ENCODE assay signal across 8 cellular contexts in genomic region chr1:6205849-6206845, GRCh38. TPM values are rescaled to one million over a fixed set of nuclear protein-coding genes. Genes with fewer than 3 reads are reported as not detected.
DNase-seq lines count a peak whose midpoint lies in the region; ATAC-seq and TF ChIP-seq lines count a peak whose summit lies in the region.

RNF207 (plus strand) TSS chr1:6206119; CDS start chr1:6206536, 417 bp downstream.

- H3K36me3 ChIP-seq in BLaER1 = no peaks in the 10 kb centered on the region
- no peaks in the 10 kb centered on the region for H3K36me3 ChIP-seq in muscle layer of duodenum (ENCODE audit: control insufficient read depth in 1 of 2, insufficient read depth in 2 of 2, low read length in 2 of 2)

- H3K27me3 Mint-ChIP-seq in IgD-negative memory B cell (peaks cover 25% of the 10 kb centered on the region), endothelial cell (ENCODE audit: unreplicated experiment) (peaks cover 6% of the 10 kb centered on the region)
- peaks cover 17% of the 10 kb centered on the region for H3K27me3 Mint-ChIP-seq in activated CD8-positive, alpha-beta T cell treated with anti-CD3 and anti-CD28 coated beads, Interleukin-2, amount 10 ng/mL, durations not matched to agents 7 days and 5 days (ENCODE audit: low read depth)
- peaks cover 51% of the 10 kb centered on the region for H3K27me3 Mint-ChIP-seq in stimulated activated naive CD8-positive, alpha-beta T cell treated with anti-CD3 and anti-CD28 coated beads, Interleukin-15, amount 100 ng/mL, for 72 hours

- ATAC-seq in GM19351 (IDR thresholded peaks at IDR 0.05; ENCODE audit: unreplicated experiment) = peak; percentile 45
- ATAC-seq in activated CD8-positive, alpha-beta T cell treated with anti-CD3 and anti-CD28 coated beads, Interleukin-2, amount 10 ng/mL, durations not matched to agents 7 days and 5 days = peak; percentile 65
- ATAC-seq in stimulated activated naive CD8-positive, alpha-beta T cell treated with anti-CD3 and anti-CD28 coated beads, Interleukin-15, amount 100 ng/mL, for 72 hours = peak; percentile 84

- H3K9me3 Mint-ChIP-seq in IgD-negative memory B cell = no peaks in the 10 kb centered on the region
- H3K9me3 Mint-ChIP-seq in activated CD8-positive, alpha-beta T cell treated with anti-CD3 and anti-CD28 coated beads, Interleukin-2, amount 10 ng/mL, durations not matched to agents 7 days and 5 days (ENCODE audit: insufficient read depth) = no peaks in the 10 kb centered on the region
- no peaks in the 10 kb centered on the region for H3K9me3 Mint-ChIP-seq in endothelial cell (ENCODE audit: unreplicated experiment)
- no peaks in the 10 kb centered on the region for H3K9me3 Mint-ChIP-seq in stimulated activated naive CD8-positive, alpha-beta T cell treated with anti-CD3 and anti-CD28 coated beads, Interleukin-15, amount 100 ng/mL, for 72 hours

- no peak for TF ChIP-seq CTCF in endothelial cell (IDR thresholded peaks at IDR 0.05; ENCODE audit: unreplicated experiment)

- H3K9me3 ChIP-seq in BLaER1 (no peaks in the 10 kb centered on the region), muscle layer of duodenum (ENCODE audit: control insufficient read depth in 1 of 2, low read length in 2 of 2) (no peaks in the 10 kb centered on the region)

- H3K4me3 ChIP-seq in BLaER1 = peak within 1 kb of the TSS; percentile 60
- peak within 1 kb of the TSS; percentile 49 to 76 for H3K4me3 ChIP-seq in muscle layer of duodenum (ENCODE audit: low read depth in 1 of 2, low read length in 2 of 2)

- peak within 1 kb of the TSS; percentile 76 to 86 (median 84) for H3K4me3 Mint-ChIP-seq in IgD-negative memory B cell
- H3K4me3 Mint-ChIP-seq in activated CD8-positive, alpha-beta T cell treated with anti-CD3 and anti-CD28 coated beads, Interleukin-2, amount 10 ng/mL, durations not matched to agents 7 days and 5 days = peak within 1 kb of the TSS; percentile 60
- H3K4me3 Mint-ChIP-seq in endothelial cell (ENCODE audit: unreplicated experiment) = no peak within 1 kb of the TSS
- peak within 1 kb of the TSS; percentile 84 to 85 for H3K4me3 Mint-ChIP-seq in stimulated activated naive CD8-positive, alpha-beta T cell treated with anti-CD3 and anti-CD28 coated beads, Interleukin-15, amount 100 ng/mL, for 72 hours

- no peaks in the 10 kb centered on the region for H4K20me1 ChIP-seq in BLaER1

- POLR2A ChIA-PET in activated CD8-positive, alpha-beta T cell treated with anti-CD3 and anti-CD28 coated beads, Interleukin-2, amount 10 ng/mL, durations not matched to agents 7 days and 5 days (lab: Charles Lee) = interaction anchor here (0.6 to 3.4 kb wide), 4 partner anchors 14 to 179 kb away, joined by 3 to 11 read pairs (median 4); partner anchors contain the start of gene ICMT

- H3K27ac Mint-ChIP-seq in IgD-negative memory B cell (no peak within 1 kb of the TSS), endothelial cell (ENCODE audit: unreplicated experiment) (no peak within 1 kb of the TSS)
- H3K27ac Mint-ChIP-seq in activated CD8-positive, alpha-beta T cell treated with anti-CD3 and anti-CD28 coated beads, Interleukin-2, amount 10 ng/mL, durations not matched to agents 7 days and 5 days = no peak within 1 kb of the TSS
- peak within 1 kb of the TSS; percentile 13 to 48 for H3K27ac Mint-ChIP-seq in stimulated activated naive CD8-positive, alpha-beta T cell treated with anti-CD3 and anti-CD28 coated beads, Interleukin-15, amount 100 ng/mL, for 72 hours

- H3K4me1 ChIP-seq in BLaER1 = peaks cover 36% of the 10 kb centered on the region
- H3K4me1 ChIP-seq in muscle layer of duodenum (ENCODE audit: control insufficient read depth in 1 of 2, insufficient read depth in 2 of 2, low read length in 2 of 2) = peaks cover 0 to 48% of the 10 kb centered on the region in 2 donors

- H3K27ac ChIP-seq in BLaER1 (peak within 1 kb of the TSS; percentile 19; the same call in 1 of the 2 replicates), muscle layer of duodenum (ENCODE audit: low read length) (no peak within 1 kb of the TSS)

- peak within 1 kb of the TSS; percentile 54 for H3K9ac ChIP-seq in BLaER1

- CTCF ChIA-PET in activated CD8-positive, alpha-beta T cell treated with anti-CD3 and anti-CD28 coated beads, Interleukin-2, amount 10 ng/mL, durations not matched to agents 7 days and 5 days (lab: Charles Lee) = interaction anchor here (1.0 to 3.4 kb wide), 12 partner anchors 8 to 41 kb away, joined by 3 to 20 read pairs (median 4); no protein-coding TSS in a partner anchor

- peaks cover 54% of the 10 kb centered on the region for H3K27me3 ChIP-seq in BLaER1
- H3K27me3 ChIP-seq in muscle layer of duodenum (ENCODE audit: low read depth, low read length) = peaks cover 6% of the 10 kb centered on the region

- peaks cover 1% of the 10 kb centered on the region for H3K36me3 Mint-ChIP-seq in IgD-negative memory B cell
- no peaks in the 10 kb centered on the region for H3K36me3 Mint-ChIP-seq in activated CD8-positive, alpha-beta T cell treated with anti-CD3 and anti-CD28 coated beads, Interleukin-2, amount 10 ng/mL, durations not matched to agents 7 days and 5 days (ENCODE audit: low read depth)
- H3K36me3 Mint-ChIP-seq in endothelial cell (ENCODE audit: low read depth, unreplicated experiment) = no peaks in the 10 kb centered on the region

- peaks cover 0 to 8% (median 1%) of the 10 kb centered on the region in 3 donors for H3K4me1 Mint-ChIP-seq in IgD-negative memory B cell
- H3K4me1 Mint-ChIP-seq in activated CD8-positive, alpha-beta T cell treated with anti-CD3 and anti-CD28 coated beads, Interleukin-2, amount 10 ng/mL, durations not matched to agents 7 days and 5 days (ENCODE audit: low read depth) = peaks cover 19% of the 10 kb centered on the region
- no peaks in the 10 kb centered on the region for H3K4me1 Mint-ChIP-seq in endothelial cell (ENCODE audit: unreplicated experiment)
- H3K4me1 Mint-ChIP-seq in stimulated activated naive CD8-positive, alpha-beta T cell treated with anti-CD3 and anti-CD28 coated beads, Interleukin-15, amount 100 ng/mL, for 72 hours = peaks cover 40% of the 10 kb centered on the region

- DNase-seq in activated CD8-positive, alpha-beta T cell treated with anti-CD3 and anti-CD28 coated beads, Interleukin-2, amount 10 ng/mL, durations not matched to agents 7 days and 5 days = peak; percentile 52
- DNase-seq in endothelial cell (ENCODE audit: low spot score) = peak; percentile 42
- peak; percentile 63 to 78 for DNase-seq in stimulated activated naive CD8-positive, alpha-beta T cell treated with anti-CD3 and anti-CD28 coated beads, Interleukin-15, amount 100 ng/mL, for 72 hours
- DNase-seq in SKM-1 (lab: John Stamatoyannopoulos, UW; ENCODE audit: unreplicated experiment) = no peak

- H3K4me2 ChIP-seq in BLaER1 = peak within 1 kb of the TSS; percentile 85

RNA-seq across cellular contexts. Expression of gene RNF207, which starts in this region (rescaled TPM):
- polyA plus RNA-seq in IgD-negative memory B cell = 0.23 TPM
- 1 to 10 TPM; 1.6 to 2.0 TPM for total RNA-seq in activated CD8-positive, alpha-beta T cell treated with anti-CD3 and anti-CD28 coated beads, Interleukin-2, amount 10 ng/mL, durations not matched to agents 7 days and 5 days
- not detected for total RNA-seq in endothelial cell (ENCODE audit: unreplicated experiment)

Comparison
In these comparisons a context has a peak if more than half of its experiments do, and no peak if none do; other contexts are left out.
1. Peak in DNase-seq in endothelial cell; RNA of the gene not detected or under 1 TPM.
2. H3K27ac Mint-ChIP-seq: peak in stimulated activated naive CD8-positive, alpha-beta T cell treated with anti-CD3 and anti-CD28 coated beads, Interleukin-15, amount 100 ng/mL, for 72 hours (2 of 2); none in IgD-negative memory B cell (0 of 3), activated CD8-positive, alpha-beta T cell treated with anti-CD3 and anti-CD28 coated beads, Interleukin-2, amount 10 ng/mL, durations not matched to agents 7 days and 5 days (single experiment) and endothelial cell (single experiment).
3. Peak in every context shown above with its lines, with median percentiles within 50 percentile points of each other: ATAC-seq.